Comparison of ENCODE assay signal across 14 cellular contexts in genomic region chr10:7492660-7493046, GRCh38.
DNase-seq lines count a peak whose midpoint lies in the region; ATAC-seq and TF ChIP-seq lines count a peak whose summit lies in the region.
"Had no signal": no experiment of that assay in that cellular context is flagged by ENCODE, and none has a peak within 500 bp of the region (broad histone marks: within the 10 kb centered on the region; RNA-seq: fewer than 3 reads in every experiment).

No MANE protein-coding gene starts in this region.

- H3K4me3 ChIP-seq in DOHH2 (ENCODE audit: low read length), result peak overlapping the region; percentile 50
- H3K4me3 ChIP-seq: tibial nerve had no signal

- H3K4me1 Mint-ChIP-seq in activated CD8-positive, alpha-beta T cell treated with anti-CD3 and anti-CD28 coated beads, Interleukin-2, amount 10 ng/mL, durations not matched to agents 7 days and 5 days (ENCODE audit: low read depth), result peaks cover 86% of the 10 kb centered on the region

- no peaks in the 10 kb centered on the region for H3K9me3 ChIP-seq in DOHH2 (ENCODE audit: control insufficient read depth, insufficient read depth, low read length)
- H3K9me3 ChIP-seq: tibial nerve had no signal

- H3K27me3 ChIP-seq in DOHH2 (ENCODE audit: control insufficient read depth, low read length), result no peaks in the 10 kb centered on the region

- H3K9me3 Mint-ChIP-seq in activated CD8-positive, alpha-beta T cell treated with anti-CD3 and anti-CD28 coated beads, Interleukin-2, amount 10 ng/mL, durations not matched to agents 7 days and 5 days (ENCODE audit: insufficient read depth), result peaks cover 3% of the 10 kb centered on the region

- H3K27ac ChIP-seq in DOHH2 (ENCODE audit: low read depth, low read length), result peak overlapping the region; percentile 76
- H3K27ac ChIP-seq: parathyroid adenoma, tibial nerve had no signal

- no peaks in the 10 kb centered on the region for H3K36me3 ChIP-seq in DOHH2 (ENCODE audit: control insufficient read depth, low read length)
- H3K36me3 ChIP-seq: tibial nerve had no signal

- peak overlapping the region; percentile 33 for H3K4me3 Mint-ChIP-seq in activated CD8-positive, alpha-beta T cell treated with anti-CD3 and anti-CD28 coated beads, Interleukin-2, amount 10 ng/mL, durations not matched to agents 7 days and 5 days

- no peak for DNase-seq in activated CD8-positive, alpha-beta T cell treated with anti-CD3 and anti-CD28 coated beads, Interleukin-2, amount 10 ng/mL, durations not matched to agents 7 days and 5 days
- DNase-seq in omental fat pad (ENCODE audit: low spot score) (no peak), mucosa of gallbladder (ENCODE audit: low spot score) (no peak), H4 (ENCODE audit: low spot score) (no peak)
- DNase-seq: cerebellar nuclear complex, left colon, NCI-H2171, Right ventricle myocardium superior had no signal

- H3K27ac Mint-ChIP-seq in activated CD8-positive, alpha-beta T cell treated with anti-CD3 and anti-CD28 coated beads, Interleukin-2, amount 10 ng/mL, durations not matched to agents 7 days and 5 days, result peak overlapping the region; percentile 84

- H3K4me1 ChIP-seq in DOHH2 (ENCODE audit: control insufficient read depth, low read length), result peaks cover 84% of the 10 kb centered on the region

- TF ChIP-seq CTCF in DOHH2 (IDR thresholded peaks at IDR 0.05; ENCODE audit: low read depth, low read length, poor library complexity, severe bottlenecking) (no peak), omental fat pad (IDR thresholded peaks at IDR 0.05) (no peak)

- peak overlapping the region; percentile 72 for H3K4me2 ChIP-seq in DOHH2 (ENCODE audit: low read length)

- CTCF ChIA-PET in activated CD8-positive, alpha-beta T cell treated with anti-CD3 and anti-CD28 coated beads, Interleukin-2, amount 10 ng/mL, durations not matched to agents 7 days and 5 days (lab: Charles Lee), result interaction anchor here (0.6 to 4.0 kb wide), 11 partner anchors 8 to 573 kb away, joined by 3 to 21 read pairs (median 5); no protein-coding TSS in a partner anchor

- H3K36me3 Mint-ChIP-seq in activated CD8-positive, alpha-beta T cell treated with anti-CD3 and anti-CD28 coated beads, Interleukin-2, amount 10 ng/mL, durations not matched to agents 7 days and 5 days (ENCODE audit: low read depth), result peaks cover 34% of the 10 kb centered on the region

- H4K20me1 ChIP-seq in DOHH2 (ENCODE audit: control insufficient read depth, insufficient read depth, low read depth, low read length), result no peaks in the 10 kb centered on the region

- H3K27me3 Mint-ChIP-seq in activated CD8-positive, alpha-beta T cell treated with anti-CD3 and anti-CD28 coated beads, Interleukin-2, amount 10 ng/mL, durations not matched to agents 7 days and 5 days (ENCODE audit: low read depth), result no peaks in the 10 kb centered on the region

- peaks cover 21% of the 10 kb centered on the region for H3F3A ChIP-seq in DOHH2 (ENCODE audit: control insufficient read depth, insufficient read depth)

- POLR2A ChIA-PET in activated CD8-positive, alpha-beta T cell treated with anti-CD3 and anti-CD28 coated beads, Interleukin-2, amount 10 ng/mL, durations not matched to agents 7 days and 5 days (lab: Charles Lee), result interaction anchor here (0.6 to 2.5 kb wide), 5 partner anchors 8 to 361 kb away, joined by 3 to 13 read pairs (median 3); no protein-coding TSS in a partner anchor

- H3K9me2 ChIP-seq in DOHH2 (replicated peaks; ENCODE audit: control insufficient read depth, low read length), result no peaks in the 10 kb centered on the region

- no peaks in the 10 kb centered on the region for H3K79me2 ChIP-seq in DOHH2 (ENCODE audit: control insufficient read depth, low read length)
- H3K79me2 ChIP-seq: parathyroid adenoma had no signal

- ATAC-seq in GM19372 (IDR thresholded peaks at IDR 0.05; ENCODE audit: low read depth, unreplicated experiment), result peak; percentile 7
- ATAC-seq in HG02885 (IDR thresholded peaks at IDR 0.05; ENCODE audit: poor library complexity, unreplicated experiment), result peak; percentile 30
- ATAC-seq in activated CD8-positive, alpha-beta T cell treated with anti-CD3 and anti-CD28 coated beads, Interleukin-2, amount 10 ng/mL, durations not matched to agents 7 days and 5 days, result no peak
- ATAC-seq in omental fat pad (ENCODE audit: low FRiP score), result no peak
- no peak for ATAC-seq in HG03469 (IDR thresholded peaks at IDR 0.05; ENCODE audit: unreplicated experiment)
- ATAC-seq: left colon had no signal

Comparison
In these comparisons a context has a peak if more than half of its experiments do, and no peak if none do; other contexts are left out.
1. ATAC-seq: peak in GM19372 (single experiment) and HG02885 (single experiment); none in activated CD8-positive, alpha-beta T cell treated with anti-CD3 and anti-CD28 coated beads, Interleukin-2, amount 10 ng/mL, durations not matched to agents 7 days and 5 days (single experiment), omental fat pad (single experiment) and HG03469 (single experiment).